Comparison of ENCODE assay signal across 8 cellular contexts in the genomic region with DNA sequence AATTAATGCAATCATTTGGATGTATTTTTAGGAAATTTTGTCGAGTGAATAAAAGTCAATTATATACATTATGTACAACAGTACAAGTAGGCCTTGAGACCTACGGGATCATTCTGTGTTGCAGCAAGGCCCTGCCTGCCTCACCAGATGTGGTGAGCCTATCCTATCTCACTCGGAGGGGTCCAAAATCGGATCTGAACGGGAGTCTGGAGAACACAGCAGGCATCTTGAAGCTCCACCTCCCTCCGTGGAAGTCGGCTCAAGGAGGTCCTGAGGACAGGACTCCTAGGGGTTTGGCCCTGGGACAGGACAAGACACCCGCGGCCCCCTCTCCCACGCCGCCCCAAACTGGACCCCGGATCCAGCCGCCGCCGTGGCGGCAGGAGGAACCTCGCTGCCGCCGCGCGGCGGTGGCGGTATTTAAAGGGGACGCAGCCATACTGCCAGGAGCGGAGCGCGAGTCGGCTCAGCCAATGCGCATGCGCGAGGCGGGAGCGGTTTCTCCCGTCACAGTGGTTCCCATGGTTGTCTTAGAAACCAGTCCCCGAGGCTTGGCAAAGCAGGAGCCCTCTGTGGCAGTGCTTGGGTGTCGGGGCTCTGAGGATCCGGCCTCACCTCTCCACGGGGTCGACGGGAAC.
DNase-seq lines count a peak whose midpoint lies in the region; ATAC-seq and TF ChIP-seq lines count a peak whose summit lies in the region.
"Not testable (repeated sequence)": the region's sequence is repeated elsewhere in the genome, so short reads cannot be mapped to it uniquely, and the experiment has no call there.

No MANE protein-coding gene starts in this region.

- not testable (repeated sequence) for H3K4me1 Mint-ChIP-seq in activated CD4-positive, alpha-beta memory T cell treated with anti-CD3 and anti-CD28 coated beads for 36 hours (ENCODE audit: low read depth); activated naive CD8-positive, alpha-beta T cell treated with anti-CD3 and anti-CD28 coated beads, Interleukin-2, amount 50 U/mL, for 24 hours

- not testable (repeated sequence) for H3K4me1 ChIP-seq in left lung, testis

- H3K27ac Mint-ChIP-seq in activated CD4-positive, alpha-beta memory T cell treated with anti-CD3 and anti-CD28 coated beads for 36 hours; activated naive CD8-positive, alpha-beta T cell treated with anti-CD3 and anti-CD28 coated beads, Interleukin-2, amount 50 U/mL, for 24 hours: not testable (repeated sequence)

- WGBS in testis, 2 donors = 0% methylated on average over 12 of the region's 40 CpGs; no CpG with 5 or more reads in 1 of the 2 donors

- H3K27ac ChIP-seq in left lung, testis: not testable (repeated sequence)

- not testable (repeated sequence) for H3K4me3 Mint-ChIP-seq in activated CD4-positive, alpha-beta memory T cell treated with anti-CD3 and anti-CD28 coated beads for 36 hours; activated naive CD8-positive, alpha-beta T cell treated with anti-CD3 and anti-CD28 coated beads, Interleukin-2, amount 50 U/mL, for 24 hours

- not testable (repeated sequence) for H3K27me3 Mint-ChIP-seq in activated CD4-positive, alpha-beta memory T cell treated with anti-CD3 and anti-CD28 coated beads for 36 hours; activated naive CD8-positive, alpha-beta T cell treated with anti-CD3 and anti-CD28 coated beads, Interleukin-2, amount 50 U/mL, for 24 hours

- intact Hi-C loops in activated CD4-positive, alpha-beta memory T cell treated with anti-CD3 and anti-CD28 coated beads for 36 hours (cut with micrococcal nuclease); left lung (cut with DNase I); testis (cut with DNase I; ENCODE audit: low total_unique reads): not testable (repeated sequence)

- not testable (repeated sequence) for H3K36me3 ChIP-seq in left lung; testis (ENCODE audit: low read depth, missing control alignments)

- POLR2A ChIA-PET in activated CD4-positive, alpha-beta memory T cell treated with anti-CD3 and anti-CD28 coated beads for 36 hours (lab: Charles Lee) = not testable (repeated sequence)

- ATAC-seq in GM18867 (IDR thresholded peaks at IDR 0.05; ENCODE audit: unreplicated experiment) (peak; percentile 81), HG02571 (IDR thresholded peaks at IDR 0.05; ENCODE audit: unreplicated experiment) (peak; percentile 62), HG03558 (IDR thresholded peaks at IDR 0.05; ENCODE audit: extremely low read depth, unreplicated experiment) (peak; percentile 56), left lung (peak; percentile 82)
- peak; percentile 47 for ATAC-seq in activated naive CD8-positive, alpha-beta T cell treated with anti-CD3 and anti-CD28 coated beads, Interleukin-2, amount 50 U/mL, for 24 hours

- H3K27me3 ChIP-seq in left lung, testis: not testable (repeated sequence)

- not testable (repeated sequence) for TF ChIP-seq CTCF in left lung (IDR thresholded peaks at IDR 0.05); testis (IDR thresholded peaks at IDR 0.05)

- not testable (repeated sequence) for H3K36me3 Mint-ChIP-seq in activated CD4-positive, alpha-beta memory T cell treated with anti-CD3 and anti-CD28 coated beads for 36 hours; activated naive CD8-positive, alpha-beta T cell treated with anti-CD3 and anti-CD28 coated beads, Interleukin-2, amount 50 U/mL, for 24 hours (ENCODE audit: low read depth)

- CTCF ChIA-PET in activated CD4-positive, alpha-beta memory T cell treated with anti-CD3 and anti-CD28 coated beads for 36 hours (lab: Charles Lee) = not testable (repeated sequence)

- TF ChIP-seq POLR2A in testis (IDR thresholded peaks at IDR 0.05) = not testable (repeated sequence)

- not testable (repeated sequence) for H3K9me3 ChIP-seq in left lung, testis

- DNase-seq in activated CD4-positive, alpha-beta memory T cell treated with anti-CD3 and anti-CD28 coated beads for 36 hours = peak; percentile 95
- DNase-seq in activated naive CD8-positive, alpha-beta T cell treated with anti-CD3 and anti-CD28 coated beads, Interleukin-2, amount 50 U/mL, for 24 hours = peak; percentile 86
- DNase-seq in left lung = peak; percentile 94 to 97
- DNase-seq in stimulated activated CD4-positive, alpha-beta T cell treated with anti-CD3 and anti-CD28 coated beads, Interleukin-15, amount 100 ng/mL, for 48 hours (ENCODE audit: low read depth in 2 of 2) = peak; percentile 79 to 85
- DNase-seq in testis = peak; percentile 89

- not testable (repeated sequence) for H3K9me3 Mint-ChIP-seq in activated CD4-positive, alpha-beta memory T cell treated with anti-CD3 and anti-CD28 coated beads for 36 hours; activated naive CD8-positive, alpha-beta T cell treated with anti-CD3 and anti-CD28 coated beads, Interleukin-2, amount 50 U/mL, for 24 hours

- peak overlapping the region; percentile 27 to 38 for H3K4me3 ChIP-seq in left lung
- peak overlapping the region; percentile 29 to 37 for H3K4me3 ChIP-seq in testis
